ENCODE assay signal across 1 cellular context in genomic region chr6:32168807-32169206, GRCh38.
A peak's percentile ranks its signal among the peaks of the same experiment; 100 is the strongest.
TF ChIP-seq lines count a peak whose summit lies in the region.

No MANE protein-coding gene starts in this region.

TF ChIP-seq in K562, 482 proteins besides CTCF, POLR2A, EP300 and RAD21 (continued from another document):
- TF ChIP-seq MAZ (CRISPR knock-in tag; conservative IDR thresholded peaks at IDR 0.05 in 1 of 2, IDR thresholded peaks at IDR 0.05 in 1 of 2) (peak in 1 of 2 experiments; percentile 80; a peak in 2 of 4 replicates), THRAP3 (IDR thresholded peaks at IDR 0.05; ENCODE audit: borderline replicate concordance) (peak; percentile 73; the same call in 1 of the 2 replicates), KLF1 (tag; IDR thresholded peaks at IDR 0.05) (no peak), HMG20B (CRISPR knock-in tag; IDR thresholded peaks at IDR 0.05) (no peak), FOXP1 (CRISPR knock-in tag; IDR thresholded peaks at IDR 0.05) (no peak), ZNF239 (CRISPR knock-in tag; IDR thresholded peaks at IDR 0.05) (no peak), CEBPB (tag; IDR thresholded peaks at IDR 0.05) (no peak), ZFP30 (CRISPR knock-in tag; IDR thresholded peaks at IDR 0.05; ENCODE audit: borderline replicate concordance) (no peak), TSHZ1 (CRISPR knock-in tag; IDR thresholded peaks at IDR 0.05) (no peak), ETV6 (IDR thresholded peaks at IDR 0.05; ENCODE audit: borderline replicate concordance in 1 of 2, low read depth in 2 of 2, low read length in 1 of 2) (no peak), ETV6 (CRISPR knock-in tag; IDR thresholded peaks at IDR 0.05; ENCODE audit: borderline replicate concordance) (no peak), HNRNPL (IDR thresholded peaks at IDR 0.05; ENCODE audit: low read depth, low read length) (no peak), ZNF764 (CRISPR knock-in tag; IDR thresholded peaks at IDR 0.05; ENCODE audit: low read depth) (no peak), PCBP1 (IDR thresholded peaks at IDR 0.05; ENCODE audit: low read depth, low read length, poor library complexity, severe bottlenecking) (no peak), ZBTB7A (IDR thresholded peaks at IDR 0.05; ENCODE audit: borderline replicate concordance, control insufficient read depth, low read depth, low read length) (peak; percentile 60; the same call in 1 of the 2 replicates), ZNF3 (CRISPR knock-in tag; IDR thresholded peaks at IDR 0.05) (no peak), PHF21A (IDR thresholded peaks at IDR 0.05; ENCODE audit: borderline replicate concordance, low read depth) (peak; percentile 38; the same call in 1 of the 2 replicates), MTA2 (IDR thresholded peaks at IDR 0.05; ENCODE audit: low read depth) (peak; percentile 30; the same call in 1 of the 2 replicates), DPF2 (IDR thresholded peaks at IDR 0.05) (peak; percentile 81), SAFB2 (IDR thresholded peaks at IDR 0.05; ENCODE audit: borderline replicate concordance, low read depth, low read length, severe bottlenecking) (no peak), SAFB (IDR thresholded peaks at IDR 0.05; ENCODE audit: borderline replicate concordance, low read depth, low read length) (no peak), MECOM (CRISPR knock-in tag; IDR thresholded peaks at IDR 0.05) (peak; percentile 58; the same call in 1 of the 2 replicates), ZNF444 (CRISPR knock-in tag; IDR thresholded peaks at IDR 0.05) (no peak)
